In genomic region chr10:73916761-73917470, GRCh38 we compare ENCODE assay signal across 13 cellular contexts. TPM values are rescaled to one million over a fixed set of nuclear protein-coding genes. Genes with fewer than 3 reads are reported as not detected.
DNase-seq lines count a peak whose midpoint lies in the region; ATAC-seq, FAIRE-seq and TF ChIP-seq lines count a peak whose summit lies in the region.
"Had no signal": no experiment of that assay in that cellular context is flagged by ENCODE, and none has a peak within 500 bp of the region (broad histone marks: within the 10 kb centered on the region; RNA-seq: fewer than 3 reads in every experiment).

No MANE protein-coding gene starts in this region.

- CTCF ChIA-PET in activated CD8-positive, alpha-beta memory T cell treated with anti-CD3 and anti-CD28 coated beads, Interleukin-2, amount 10 ng/mL, durations not matched to agents 7 days and 5 days (lab: Charles Lee), result interaction anchor here (0.5 to 1.9 kb wide), 3 partner anchors 23 to 386 kb away, joined by 3 to 7 read pairs (median 4); no protein-coding TSS in a partner anchor

- peaks cover 3% of the 10 kb centered on the region for H3K9me3 ChIP-seq in astrocyte (ENCODE audit: insufficient read depth, low read depth, low read length)
- peaks cover 0 to 4% of the 10 kb centered on the region in 2 donors for H3K9me3 ChIP-seq in left lung
- H3K9me3 ChIP-seq in transverse colon, result no peaks in the 10 kb centered on the region
- H3K9me3 ChIP-seq: thoracic aorta had no signal

- intact Hi-C loops in left lung (cut with DNase I), result no loop called here
- intact Hi-C loops in transverse colon (cut with DNase I; ENCODE audit: low total_unique reads), result no loop called here

- no peak overlapping the region for H3K4me3 ChIP-seq in astrocyte (ENCODE audit: insufficient read depth, low read depth, low read length)
- H3K4me3 ChIP-seq in left lung, result no peak overlapping the region
- no peak overlapping the region for H3K4me3 ChIP-seq in transverse colon
- H3K4me3 ChIP-seq: thoracic aorta had no signal

- ATAC-seq in activated CD8-positive, alpha-beta memory T cell treated with anti-CD3 and anti-CD28 coated beads, Interleukin-2, amount 10 ng/mL, durations not matched to agents 7 days and 5 days, result peak; percentile 43
- ATAC-seq in left lung, result peak; percentile 48
- no peak for ATAC-seq in HG02623 (IDR thresholded peaks at IDR 0.05; ENCODE audit: unreplicated experiment)

- no peak overlapping the region for H3K27ac ChIP-seq in astrocyte (ENCODE audit: low read depth, low read length)
- peak overlapping the region in 1 of 2 donors; percentile 63 for H3K27ac ChIP-seq in left lung
- H3K27ac ChIP-seq in transverse colon, result peak overlapping the region; percentile 1 to 30 (median 14)
- H3K27ac ChIP-seq: thoracic aorta had no signal

- peaks cover 29% of the 10 kb centered on the region for H3K4me1 Mint-ChIP-seq in activated CD8-positive, alpha-beta memory T cell treated with anti-CD3 and anti-CD28 coated beads, Interleukin-2, amount 10 ng/mL, durations not matched to agents 7 days and 5 days
- peaks cover 10% of the 10 kb centered on the region for H3K4me1 Mint-ChIP-seq in astrocyte (ENCODE audit: low read depth, unreplicated experiment)

- peaks cover 25% of the 10 kb centered on the region for H3K79me2 ChIP-seq in astrocyte (ENCODE audit: insufficient read depth, low read length)

- peaks cover 52% of the 10 kb centered on the region for H4K20me1 ChIP-seq in astrocyte (ENCODE audit: insufficient read depth, low read length)

- 14 to 45% methylated on average over 2 to 5 of the region's 5 CpGs for WGBS in transverse colon (ENCODE audit: low coverage in 1 of 2), 2 donors

- no peak overlapping the region for H3K4me3 Mint-ChIP-seq in activated CD8-positive, alpha-beta memory T cell treated with anti-CD3 and anti-CD28 coated beads, Interleukin-2, amount 10 ng/mL, durations not matched to agents 7 days and 5 days
- peak overlapping the region; percentile 40 for H3K4me3 Mint-ChIP-seq in astrocyte (ENCODE audit: unreplicated experiment)

- H3K4me2 ChIP-seq in astrocyte (ENCODE audit: low read length), result peak overlapping the region; percentile 26

- peaks cover 43% of the 10 kb centered on the region for H3K36me3 Mint-ChIP-seq in activated CD8-positive, alpha-beta memory T cell treated with anti-CD3 and anti-CD28 coated beads, Interleukin-2, amount 10 ng/mL, durations not matched to agents 7 days and 5 days
- H3K36me3 Mint-ChIP-seq in astrocyte (ENCODE audit: low read depth, unreplicated experiment), result peaks cover 38% of the 10 kb centered on the region

- H3K4me1 ChIP-seq in astrocyte (ENCODE audit: insufficient read depth, low read length) (peaks cover 21% of the 10 kb centered on the region), left lung (peaks cover 0 to 50% of the 10 kb centered on the region in 2 donors), transverse colon (peaks cover 0 to 26% (median 11%) of the 10 kb centered on the region in 4 donors)

- in situ Hi-C loops in transverse colon (cut with MboI; ENCODE audit: low pct_ligation_motif_present in 1 of 4, low pct_unique_long_range_greater_than_20kb in 1 of 4, low sequenced_read_pairs in 3 of 4), result no loop called here

- TF ChIP-seq CTCF in astrocyte (IDR thresholded peaks at IDR 0.05; ENCODE audit: insufficient read depth, low read depth, low read length), result no peak
- TF ChIP-seq CTCF in left lung (IDR thresholded peaks at IDR 0.05), result no peak
- peak in 1 of 5 experiments; percentile 8 for TF ChIP-seq CTCF in transverse colon (IDR thresholded peaks at IDR 0.05)

- H3K9ac ChIP-seq in astrocyte (ENCODE audit: low read length), result no peak overlapping the region

- no peak for TF ChIP-seq POLR2A in transverse colon (IDR thresholded peaks at IDR 0.05)

- no peak for TF ChIP-seq EP300 in transverse colon (IDR thresholded peaks at IDR 0.05; ENCODE audit: low read depth)

- H3K9me3 Mint-ChIP-seq in activated CD8-positive, alpha-beta memory T cell treated with anti-CD3 and anti-CD28 coated beads, Interleukin-2, amount 10 ng/mL, durations not matched to agents 7 days and 5 days (ENCODE audit: low read depth), result peaks cover 2% of the 10 kb centered on the region
- H3K9me3 Mint-ChIP-seq in astrocyte (ENCODE audit: unreplicated experiment), result peaks cover 17% of the 10 kb centered on the region

- H3K27ac Mint-ChIP-seq in activated CD8-positive, alpha-beta memory T cell treated with anti-CD3 and anti-CD28 coated beads, Interleukin-2, amount 10 ng/mL, durations not matched to agents 7 days and 5 days, result no peak overlapping the region
- peak overlapping the region; percentile 14 for H3K27ac Mint-ChIP-seq in astrocyte (ENCODE audit: unreplicated experiment)

- H3K36me3 ChIP-seq in astrocyte (ENCODE audit: insufficient read depth, low read length) (peaks cover 26% of the 10 kb centered on the region), left lung (peaks cover 0 to 24% of the 10 kb centered on the region in 2 donors), transverse colon (no peaks in the 10 kb centered on the region)

- no peak for DNase-seq in activated CD8-positive, alpha-beta memory T cell treated with anti-CD3 and anti-CD28 coated beads, Interleukin-2, amount 10 ng/mL, durations not matched to agents 7 days and 5 days
- no peak for DNase-seq in activated CD8-positive, alpha-beta memory T cell treated with anti-CD3 and anti-CD28 coated beads for 24 hours
- DNase-seq in astrocyte (ENCODE audit: low read depth) (no peak), left lung (no peak), transverse colon (peak; percentile 30), hippocampal formation (lab: John Stamatoyannopoulos, UW) (no peak), NCI-H1694 (lab: John Stamatoyannopoulos, UW) (no peak)
- DNase-seq: activated naive CD4-positive, alpha-beta T cell treated with Interleukin-2 at 50 U/mL for 16 hours; NCI-H1105 treated with DMSO at 0.1 percent for 48 hours; NCI-H69 had no signal

- FAIRE-seq in astrocyte (lab: Jason Lieb, UNC), result no peak
- FAIRE-seq: frontal cortex had no signal

- H3K27me3 ChIP-seq in astrocyte (ENCODE audit: insufficient read depth, low read length) (no peaks in the 10 kb centered on the region), left lung (peaks cover 0 to 10% of the 10 kb centered on the region in 2 donors), transverse colon (peaks cover 1% of the 10 kb centered on the region)

- H3K27me3 Mint-ChIP-seq in activated CD8-positive, alpha-beta memory T cell treated with anti-CD3 and anti-CD28 coated beads, Interleukin-2, amount 10 ng/mL, durations not matched to agents 7 days and 5 days, result peaks cover 18% of the 10 kb centered on the region
- H3K27me3 Mint-ChIP-seq in astrocyte (ENCODE audit: low read depth, unreplicated experiment), result no peaks in the 10 kb centered on the region

- no peak overlapping the region for H2AFZ ChIP-seq in astrocyte (ENCODE audit: low read depth, low read length)

RNA-seq across cellular contexts. Expression of gene PLAU, which starts 6.0 kb away (rescaled TPM):
- 1 to 10 TPM; 2.2 to 4.8 TPM for total RNA-seq in activated CD8-positive, alpha-beta memory T cell treated with anti-CD3 and anti-CD28 coated beads, Interleukin-2, amount 10 ng/mL, durations not matched to agents 7 days and 5 days
- total RNA-seq in astrocyte, result 81.2 and 90.2 TPM in 2 replicates
- total RNA-seq in left lung, result 10 to 100 TPM; 26.6 to 29.0 TPM
- 1 to 10 TPM in 3 of 4 donors, under 1 TPM in 1; 0.75 to 8.0 (median 2.3) TPM for total RNA-seq in transverse colon

RNA-seq across cellular contexts. Expression of gene CAMK2G, which starts 42.6 kb away (rescaled TPM):
- 10 to 100 TPM; 30.8 to 49.2 TPM for total RNA-seq in activated CD8-positive, alpha-beta memory T cell treated with anti-CD3 and anti-CD28 coated beads, Interleukin-2, amount 10 ng/mL, durations not matched to agents 7 days and 5 days
- total RNA-seq in astrocyte (16.6 and 19.8 TPM in 2 replicates), left lung (10 to 100 TPM; 28.9 to 36.6 TPM), transverse colon (100 to 1,000 TPM in 1 of 4 donors, 10 to 100 TPM in 3; 72.0 to 131 (median 83.0) TPM)
